ENCODE assay signal across 14 cellular contexts in genomic region chr11:20024172-20024935, GRCh38.
DNase-seq lines count a peak whose midpoint lies in the region; ATAC-seq and TF ChIP-seq lines count a peak whose summit lies in the region.
"Had no signal": no experiment of that assay in that cellular context is flagged by ENCODE, and none has a peak within 500 bp of the region (broad histone marks: within the 10 kb centered on the region; RNA-seq: fewer than 3 reads in every experiment).

No MANE protein-coding gene starts in this region.

- no peaks in the 10 kb centered on the region for H3K9me3 Mint-ChIP-seq in neural progenitor cell
- H3K9me3 Mint-ChIP-seq in activated T-helper 2 cell treated with anti-CD3 and anti-CD28 coated beads, Interferon-gamma antibody, Interleukin-2, Interleukin-4, amounts not matched to agents 10 μg/mL and 5 μg/mL and 100 μg/mL, durations not matched to agents 14 hours and 24 hours and 36 hours = no peaks in the 10 kb centered on the region
- H3K9me3 Mint-ChIP-seq: activated naive CD8-positive, alpha-beta T cell treated with anti-CD3 and anti-CD28 coated beads for 36 hours had no signal

- H3K36me3 Mint-ChIP-seq in neural progenitor cell = no peaks in the 10 kb centered on the region
- H3K36me3 Mint-ChIP-seq in activated T-helper 2 cell treated with anti-CD3 and anti-CD28 coated beads, Interferon-gamma antibody, Interleukin-2, Interleukin-4, amounts not matched to agents 10 μg/mL and 5 μg/mL and 100 μg/mL, durations not matched to agents 14 hours and 24 hours and 36 hours (ENCODE audit: low read depth) = no peaks in the 10 kb centered on the region
- H3K36me3 Mint-ChIP-seq: activated naive CD8-positive, alpha-beta T cell treated with anti-CD3 and anti-CD28 coated beads for 36 hours had no signal

- TF ChIP-seq CTCF in body of pancreas (IDR thresholded peaks at IDR 0.05) (no peak), hepatocyte (IDR thresholded peaks at IDR 0.05; ENCODE audit: poor library complexity) (no peak), neural progenitor cell (IDR thresholded peaks at IDR 0.05) (no peak), left lung (IDR thresholded peaks at IDR 0.05) (no peak), GM13976 (IDR thresholded peaks at IDR 0.05; ENCODE audit: borderline replicate concordance, control extremely low read depth, extremely low read depth, insufficient read depth, missing control alignments) (no peak)

- DNase-seq in body of pancreas (no peak), hepatocyte (ENCODE audit: low spot score) (no peak), neural progenitor cell (ENCODE audit: low spot score) (no peak), left lung (no peak), GM13976 (ENCODE audit: low spot score) (no peak)
- DNase-seq in activated T-helper 2 cell treated with anti-CD3 and anti-CD28 coated beads, Interferon-gamma antibody, Interleukin-2, Interleukin-4, amounts not matched to agents 10 μg/mL and 5 μg/mL and 100 μg/mL, durations not matched to agents 14 hours and 24 hours and 36 hours (ENCODE audit: low spot score) = no peak
- DNase-seq: activated CD4-positive, alpha-beta T cell treated with anti-CD3 and anti-CD28 coated beads for 4 hours; activated naive CD8-positive, alpha-beta T cell treated with anti-CD3 and anti-CD28 coated beads for 36 hours; NCI-H2081; psoas muscle; T-helper 2 cell had no signal

- H2AFZ ChIP-seq in hepatocyte (no peak overlapping the region), neural progenitor cell (replicated peaks) (no peak overlapping the region)

- 44 to 62% methylated on average over 6 of the region's 6 CpGs for WGBS in body of pancreas, 2 donors
- 51% methylated on average over 6 of the region's 6 CpGs for WGBS in hepatocyte (ENCODE audit: low lambda C conversion rate, missing lambda C conversion rate)

- peak overlapping the region; percentile 69 for H3K4me2 ChIP-seq in hepatocyte
- peak overlapping the region; percentile 85 for H3K4me2 ChIP-seq in neural progenitor cell

- H3K27ac Mint-ChIP-seq in neural progenitor cell = no peak overlapping the region
- no peak overlapping the region for H3K27ac Mint-ChIP-seq in activated T-helper 2 cell treated with anti-CD3 and anti-CD28 coated beads, Interferon-gamma antibody, Interleukin-2, Interleukin-4, amounts not matched to agents 10 μg/mL and 5 μg/mL and 100 μg/mL, durations not matched to agents 14 hours and 24 hours and 36 hours
- H3K27ac Mint-ChIP-seq: activated naive CD8-positive, alpha-beta T cell treated with anti-CD3 and anti-CD28 coated beads for 36 hours had no signal

- ATAC-seq in body of pancreas = no peak
- no peak for ATAC-seq in GM18520 (IDR thresholded peaks at IDR 0.05; ENCODE audit: unreplicated experiment)
- no peak for ATAC-seq in left lung
- ATAC-seq: psoas muscle had no signal

- no peaks in the 10 kb centered on the region for H3K9me2 ChIP-seq in hepatocyte (replicated peaks; ENCODE audit: insufficient read depth)

- H3K4me1 Mint-ChIP-seq in neural progenitor cell = peaks cover 55% of the 10 kb centered on the region
- no peaks in the 10 kb centered on the region for H3K4me1 Mint-ChIP-seq in activated T-helper 2 cell treated with anti-CD3 and anti-CD28 coated beads, Interferon-gamma antibody, Interleukin-2, Interleukin-4, amounts not matched to agents 10 μg/mL and 5 μg/mL and 100 μg/mL, durations not matched to agents 14 hours and 24 hours and 36 hours (ENCODE audit: low read depth)
- H3K4me1 Mint-ChIP-seq: activated naive CD8-positive, alpha-beta T cell treated with anti-CD3 and anti-CD28 coated beads for 36 hours had no signal

- intact Hi-C loops in body of pancreas (cut with DNase I) (no loop called here), left lung (cut with DNase I) (no loop called here)
- intact Hi-C loops in activated T-helper 2 cell treated with anti-CD3 and anti-CD28 coated beads, Interferon-gamma antibody, Interleukin-2, Interleukin-4, amounts not matched to agents 10 μg/mL and 5 μg/mL and 100 μg/mL, durations not matched to agents 14 hours and 24 hours and 36 hours (cut with micrococcal nuclease) = no loop called here

- H3K36me3 ChIP-seq in HUES48 (ENCODE audit: control insufficient read depth, insufficient read depth, low read length) (no peaks in the 10 kb centered on the region), body of pancreas (replicated peaks in 1 of 2; ENCODE audit: insufficient read depth in 1 of 2, low read depth in 2 of 2) (no peaks in the 10 kb centered on the region), hepatocyte (replicated peaks; ENCODE audit: insufficient read depth, low read depth) (no peaks in the 10 kb centered on the region), neural progenitor cell (no peaks in the 10 kb centered on the region), left lung (no peaks in the 10 kb centered on the region)
- H3K36me3 ChIP-seq: suprapubic skin had no signal

- H3K9ac ChIP-seq in HUES48 (ENCODE audit: low read depth, low read length) (no peak overlapping the region), neural progenitor cell (no peak overlapping the region)

- peaks cover 63% of the 10 kb centered on the region for H3K79me2 ChIP-seq in hepatocyte
- peaks cover 52% of the 10 kb centered on the region for H3K79me2 ChIP-seq in neural progenitor cell (ENCODE audit: low read depth)

- no peaks in the 10 kb centered on the region for H4K20me1 ChIP-seq in hepatocyte (ENCODE audit: insufficient read depth, poor library complexity, severe bottlenecking)
- H4K20me1 ChIP-seq in neural progenitor cell (ENCODE audit: low read depth) = peaks cover 47% of the 10 kb centered on the region

- H3K27me3 Mint-ChIP-seq in neural progenitor cell (ENCODE audit: insufficient read depth, low read depth) = peaks cover 9% of the 10 kb centered on the region
- H3K27me3 Mint-ChIP-seq in activated T-helper 2 cell treated with anti-CD3 and anti-CD28 coated beads, Interferon-gamma antibody, Interleukin-2, Interleukin-4, amounts not matched to agents 10 μg/mL and 5 μg/mL and 100 μg/mL, durations not matched to agents 14 hours and 24 hours and 36 hours (ENCODE audit: low read depth) = no peaks in the 10 kb centered on the region
- H3K27me3 Mint-ChIP-seq: activated naive CD8-positive, alpha-beta T cell treated with anti-CD3 and anti-CD28 coated beads for 36 hours had no signal

- H3K27me3 ChIP-seq in HUES48 (ENCODE audit: control insufficient read depth, insufficient read depth, low read length) (peaks cover 15% of the 10 kb centered on the region), body of pancreas (no peaks in the 10 kb centered on the region), hepatocyte (no peaks in the 10 kb centered on the region), neural progenitor cell (no peaks in the 10 kb centered on the region), left lung (no peaks in the 10 kb centered on the region)
- H3K27me3 ChIP-seq: suprapubic skin had no signal

- TF ChIP-seq POLR2A in body of pancreas (IDR thresholded peaks at IDR 0.05) = no peak

- peak overlapping the region; percentile 88 for H3K4me3 Mint-ChIP-seq in neural progenitor cell
- H3K4me3 Mint-ChIP-seq in activated T-helper 2 cell treated with anti-CD3 and anti-CD28 coated beads, Interferon-gamma antibody, Interleukin-2, Interleukin-4, amounts not matched to agents 10 μg/mL and 5 μg/mL and 100 μg/mL, durations not matched to agents 14 hours and 24 hours and 36 hours (ENCODE audit: low read depth) = no peak overlapping the region
- H3K4me3 Mint-ChIP-seq: activated naive CD8-positive, alpha-beta T cell treated with anti-CD3 and anti-CD28 coated beads for 36 hours had no signal

- H3K27ac ChIP-seq in HUES48 (ENCODE audit: low read depth, low read length) (peak overlapping the region; percentile 93), body of pancreas (peak overlapping the region; percentile 26 to 68 (median 56)), hepatocyte (peak overlapping the region; percentile 67), neural progenitor cell (no peak overlapping the region), left lung (no peak overlapping the region)
- H3K27ac ChIP-seq: psoas muscle, suprapubic skin had no signal

- peaks cover 83% of the 10 kb centered on the region for H3K4me1 ChIP-seq in HUES48 (ENCODE audit: control insufficient read depth, insufficient read depth, low read length)
- H3K4me1 ChIP-seq in body of pancreas = peaks cover 64% of the 10 kb centered on the region
- peaks cover 85% of the 10 kb centered on the region for H3K4me1 ChIP-seq in hepatocyte (ENCODE audit: insufficient read depth)
- peaks cover 77% of the 10 kb centered on the region for H3K4me1 ChIP-seq in neural progenitor cell
- H3K4me1 ChIP-seq in left lung = no peaks in the 10 kb centered on the region

- H3K9me3 ChIP-seq in HUES48 (ENCODE audit: control insufficient read depth, insufficient read depth, low read length) (no peaks in the 10 kb centered on the region), body of pancreas (no peaks in the 10 kb centered on the region), hepatocyte (ENCODE audit: low read depth) (no peaks in the 10 kb centered on the region), neural progenitor cell (ENCODE audit: low read depth) (no peaks in the 10 kb centered on the region), left lung (no peaks in the 10 kb centered on the region)
- H3K9me3 ChIP-seq: psoas muscle, suprapubic skin had no signal

- in situ Hi-C loops in GM13976 (cut with MboI; ENCODE audit: low sequenced_read_pairs, unreplicated experiment) = no loop called here

- H3F3A ChIP-seq in neural progenitor cell (ENCODE audit: low read depth) = peaks cover 86% of the 10 kb centered on the region

- peak overlapping the region; percentile 65 for H3K4me3 ChIP-seq in HUES48 (ENCODE audit: low read depth, low read length)
- no peak overlapping the region for H3K4me3 ChIP-seq in body of pancreas
- no peak overlapping the region for H3K4me3 ChIP-seq in hepatocyte
- peak overlapping the region; percentile 50 for H3K4me3 ChIP-seq in neural progenitor cell
- no peak overlapping the region for H3K4me3 ChIP-seq in left lung
- H3K4me3 ChIP-seq: psoas muscle, suprapubic skin had no signal

Comparison
In these comparisons a context has a peak if more than half of its experiments do, and no peak if none do; other contexts are left out.
1. H3K27ac ChIP-seq: peak in HUES48 (single experiment), body of pancreas (4 of 4) and hepatocyte (single experiment); none in neural progenitor cell (single experiment) and left lung (0 of 2).
2. H3K4me3 ChIP-seq: peak in HUES48 (single experiment) and neural progenitor cell (single experiment); none in body of pancreas (0 of 2), hepatocyte (single experiment) and left lung (0 of 2).